In genomic region chr16:997440-998051, GRCh38 we compare ENCODE assay signal across 8 cellular contexts. TPM values are rescaled to one million over a fixed set of nuclear protein-coding genes. Genes with fewer than 3 reads are reported as not detected.
DNase-seq lines count a peak whose midpoint lies in the region; ATAC-seq, FAIRE-seq and TF ChIP-seq lines count a peak whose summit lies in the region.

No MANE protein-coding gene starts in this region.

- TF ChIP-seq POLR2A in GM12892 (IDR thresholded peaks at IDR 0.05; ENCODE audit: low read depth, low read length), result no peak

- FAIRE-seq in GM12892 (lab: Jason Lieb, UNC), result no peak

- WGBS in lung, 2 donors, result 11 to 17% methylated on average over 36 to 39 of the region's 39 CpGs

- no peak for ATAC-seq in lung (ENCODE audit: insufficient read depth, low FRiP score)

- peaks cover 0 to 4% of the 10 kb centered on the region in 2 donors for H3K4me1 ChIP-seq in lung (ENCODE audit: control insufficient read depth in 2 of 2, insufficient read depth in 2 of 2, low read length in 2 of 2)

- no peak overlapping the region for H3K4me3 ChIP-seq in lung

- no peaks in the 10 kb centered on the region for H3K36me3 ChIP-seq in lung (ENCODE audit: control insufficient read depth in 2 of 2, insufficient read depth in 2 of 2, low read length in 2 of 2)

- no peak for TF ChIP-seq CTCF in lung (IDR thresholded peaks at IDR 0.05; ENCODE audit: control extremely low read depth, extremely low read depth)

- in situ Hi-C loops in T47D (cut with HindIII; ENCODE audit: low pct_unique_long_range_greater_than_20kb, low sequenced_read_pairs), result loop anchor here (25.0 kb wide), 1 partner anchor 285 kb away; the partner anchor contains the start of genes ANTKMT, FBXL16 and METRN

- peak; percentile 36 for DNase-seq in ELR (ENCODE audit: low read depth)
- peak; percentile 64 for DNase-seq in T1000 (lab: John Stamatoyannopoulos, UW)
- peak; percentile 52 to 74 for DNase-seq in T47D (ENCODE audit: low read depth in 1 of 2, low spot score in 1 of 2)
- peak; percentile 41 for DNase-seq in lung (ENCODE audit: low spot score)
- DNase-seq in stimulated activated naive CD4-positive, alpha-beta T cell (lab: John Stamatoyannopoulos, UW), result peak; percentile 39 to 66 (median 48)
- DNase-seq in GM12892 (ENCODE audit: insufficient read length), result no peak
- no peak for DNase-seq in midbrain (lab: John Stamatoyannopoulos, UW)
- DNase-seq in NCI-H2081 treated with DMSO at 0.1 percent for 48 hours (lab: John Stamatoyannopoulos, UW), result no peak

- no peaks in the 10 kb centered on the region for H3K27me3 ChIP-seq in lung (ENCODE audit: control insufficient read depth, insufficient read depth)

- H3K27ac ChIP-seq in lung (ENCODE audit: low read depth in 1 of 2, low read length in 1 of 2), result no peak overlapping the region

- peaks cover 2 to 17% of the 10 kb centered on the region in 2 donors for H3K9me3 ChIP-seq in lung (ENCODE audit: control insufficient read depth in 2 of 2, insufficient read depth in 1 of 2, low read length in 1 of 2)

RNA-seq across cellular contexts. Expression of gene SOX8, which starts 16.0 kb away (rescaled TPM):
- 1 to 10 TPM in 1 of 2 donors, under 1 TPM in 1; 0.40 to 4.0 TPM for total RNA-seq in lung
- polyA plus RNA-seq in lung, result under 1 TPM; 0.33 to 0.39 TPM
- polyA plus RNA-seq in GM12892 (2012; ENCODE audit: missing spikeins), result not detected

RNA-seq across cellular contexts. Expression of gene LMF1, which starts 26.8 kb away (rescaled TPM):
- total RNA-seq in lung, result 10 to 100 TPM; 22.1 to 23.7 TPM
- polyA plus RNA-seq in lung, result 10 to 100 TPM in 1 of 2 donors, 1 to 10 TPM in 1; 9.1 to 19.0 TPM
- 1.5 TPM for polyA plus RNA-seq in GM12892 (2012; ENCODE audit: missing spikeins)

Comparison
In these comparisons a context has a peak if more than half of its experiments do, and no peak if none do; other contexts are left out.
1. DNase-seq: peak in ELR (single experiment), T1000 (single experiment), T47D (2 of 2), lung (single experiment) and stimulated activated naive CD4-positive, alpha-beta T cell (6 of 6); none in GM12892 (single experiment), midbrain (single experiment) and NCI-H2081 treated with DMSO at 0.1 percent for 48 hours (single experiment).